ENCODE assay signal across 13 cellular contexts in genomic region chr11:19326499-19326898, GRCh38.
DNase-seq lines count a peak whose midpoint lies in the region; ATAC-seq and TF ChIP-seq lines count a peak whose summit lies in the region.
"Had no signal": no experiment of that assay in that cellular context is flagged by ENCODE, and none has a peak within 500 bp of the region (broad histone marks: within the 10 kb centered on the region; RNA-seq: fewer than 3 reads in every experiment).

No MANE protein-coding gene starts in this region.

- no peak for ATAC-seq in Right ventricle myocardium superior (ENCODE audit: poor library complexity)
- ATAC-seq in upper lobe of right lung, result peak; percentile 31
- ATAC-seq: naive thymus-derived CD8-positive, alpha-beta T cell had no signal

- no peaks in the 10 kb centered on the region for H3K9me3 ChIP-seq in left ventricle myocardium inferior (replicated peaks)
- no peaks in the 10 kb centered on the region for H3K9me3 ChIP-seq in upper lobe of right lung

- H3K36me3 ChIP-seq in left ventricle myocardium inferior, result no peaks in the 10 kb centered on the region
- H3K36me3 ChIP-seq in upper lobe of right lung, result no peaks in the 10 kb centered on the region

- intact Hi-C loops in left ventricle myocardium inferior (cut with micrococcal nuclease) (no loop called here), Right ventricle myocardium superior (cut with DNase I) (no loop called here), upper lobe of right lung (cut with DNase I) (no loop called here)

- TF ChIP-seq CTCF in left ventricle myocardium inferior (IDR thresholded peaks at IDR 0.05; ENCODE audit: borderline replicate concordance), result peak; percentile 32
- TF ChIP-seq CTCF in fibroblast of the aortic adventitia (IDR thresholded peaks at IDR 0.05; ENCODE audit: insufficient read depth, low read length), result peak; percentile 49
- TF ChIP-seq CTCF in upper lobe of right lung (IDR thresholded peaks at IDR 0.05), result no peak

- DNase-seq in left ventricle myocardium inferior (no peak), Right ventricle myocardium superior (no peak), RPMI7951 (ENCODE audit: low read depth) (peak; percentile 7), fibroblast of the aortic adventitia (ENCODE audit: low read depth) (peak; percentile 61), upper lobe of right lung (no peak), NCI-H345 (lab: John Stamatoyannopoulos, UW) (no peak), NCI-H146 treated with DMSO at 0.1 percent for 48 hours (lab: John Stamatoyannopoulos, UW; ENCODE audit: unreplicated experiment) (no peak), T1000 (lab: John Stamatoyannopoulos, UW) (no peak)
- DNase-seq: activated CD8-positive, alpha-beta memory T cell treated with anti-CD3 and anti-CD28 coated beads, Interleukin-2, amount 50 U/mL, for 48 hours; CD4-positive, CD25-positive, alpha-beta regulatory T cell; naive thymus-derived CD8-positive, alpha-beta T cell; NCI-H446 treated with DMSO at 0.1 percent for 48 hours; stimulated activated CD4-positive, alpha-beta T cell treated with anti-CD3 and anti-CD28 coated beads, Interleukin-2, amount 100 ng/mL, for 24 hours had no signal

- H3K4me1 ChIP-seq in left ventricle myocardium inferior (no peaks in the 10 kb centered on the region), upper lobe of right lung (no peaks in the 10 kb centered on the region)

- H3K27me3 ChIP-seq in left ventricle myocardium inferior (ENCODE audit: low read depth) (peaks cover 6% of the 10 kb centered on the region), upper lobe of right lung (no peaks in the 10 kb centered on the region)

- H3K27ac ChIP-seq in left ventricle myocardium inferior (replicated peaks) (no peak overlapping the region), upper lobe of right lung (no peak overlapping the region)

- H3K4me3 ChIP-seq in left ventricle myocardium inferior, result no peak overlapping the region
- H3K4me3 ChIP-seq in fibroblast of the aortic adventitia (ENCODE audit: low read depth, low read length), result no peak overlapping the region
- no peak overlapping the region for H3K4me3 ChIP-seq in upper lobe of right lung

Comparison
In these comparisons a context has a peak if more than half of its experiments do, and no peak if none do; other contexts are left out.
1. DNase-seq: peak in RPMI7951 (single experiment) and fibroblast of the aortic adventitia (single experiment); none in left ventricle myocardium inferior (single experiment), Right ventricle myocardium superior (single experiment), upper lobe of right lung (single experiment), NCI-H345 (single experiment), NCI-H146 treated with DMSO at 0.1 percent for 48 hours (single experiment) and T1000 (single experiment).